Comparison of ENCODE assay signal across 1 cellular context in genomic region chr5:178213748-178214151, GRCh38.
TF ChIP-seq lines count a peak whose summit lies in the region.

No MANE protein-coding gene starts in this region.

TF ChIP-seq in H1, 55 proteins besides CTCF, POLR2A, EP300 and RAD21:
- TF ChIP-seq JUND (IDR thresholded peaks at IDR 0.05; ENCODE audit: low read length), result no peak
- TF ChIP-seq CHD2 (IDR thresholded peaks at IDR 0.05; ENCODE audit: low read length), result no peak
- TF ChIP-seq ATF2 (IDR thresholded peaks at IDR 0.05; ENCODE audit: low read length), result no peak
- no peak for TF ChIP-seq SP2 (IDR thresholded peaks at IDR 0.05; ENCODE audit: low read length)
- no peak for TF ChIP-seq TAF1 (IDR thresholded peaks at IDR 0.05; ENCODE audit: low read depth, low read length)
- TF ChIP-seq RFX5 (IDR thresholded peaks at IDR 0.05; ENCODE audit: borderline replicate concordance, low read depth, low read length), result no peak
- TF ChIP-seq NANOG (IDR thresholded peaks at IDR 0.05; ENCODE audit: insufficient read depth, low read depth, low read length, poor library complexity, severe bottlenecking), result no peak
- TF ChIP-seq RXRA (IDR thresholded peaks at IDR 0.05; ENCODE audit: insufficient read depth, low read depth, low read length), result no peak
- TF ChIP-seq SP1 (IDR thresholded peaks at IDR 0.05; ENCODE audit: low read depth, low read length), result no peak
- no peak for TF ChIP-seq SIX5 (IDR thresholded peaks at IDR 0.05; ENCODE audit: low read depth, low read length)
